7 cellular contexts compared by ENCODE assay signal in the genomic region with DNA sequence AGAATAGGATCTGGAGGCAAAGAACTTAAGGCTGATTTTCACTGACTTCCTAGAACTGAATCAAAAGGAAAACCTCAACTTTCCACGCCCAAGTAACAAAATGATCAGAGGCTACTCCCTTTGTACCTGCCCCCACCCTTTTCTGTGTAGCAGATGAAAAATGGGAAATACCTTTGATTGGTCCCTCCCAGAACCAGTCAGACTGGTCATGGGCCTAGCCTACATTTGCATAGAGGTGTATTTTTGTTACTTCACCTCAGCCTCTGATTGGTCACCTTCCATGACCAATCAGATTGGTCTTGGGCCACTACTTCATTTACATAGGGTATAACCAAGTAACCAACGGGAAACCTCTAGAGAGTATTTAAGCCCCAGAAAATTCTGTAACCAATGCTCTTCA.
"Had no signal": no experiment of that assay in that cellular context is flagged by ENCODE, and none has a peak within 500 bp of the region (broad histone marks: within the 10 kb centered on the region; RNA-seq: fewer than 3 reads in every experiment).

No MANE protein-coding gene starts in this region.

- DNase-seq: GM23248, GOT3, H7, HFFc6, IMR-90 had no signal

- H3K4me3 Mint-ChIP-seq: HFFc6 had no signal

- H3K27ac Mint-ChIP-seq: HFFc6 had no signal

- ATAC-seq: HCT116 had no signal

- H3K4me3 ChIP-seq: GM23248, HAP-1 had no signal
